ENCODE assay signal across 26 cellular contexts in genomic region chr6:132282696-132283095, GRCh38.
DNase-seq lines count a peak whose midpoint lies in the region; ATAC-seq and TF ChIP-seq lines count a peak whose summit lies in the region.
"Had no signal": no experiment of that assay in that cellular context is flagged by ENCODE, and none has a peak within 500 bp of the region (broad histone marks: within the 10 kb centered on the region; RNA-seq: fewer than 3 reads in every experiment).

No MANE protein-coding gene starts in this region.

- H3K9me3 ChIP-seq in SK-N-SH: peaks cover 5% of the 10 kb centered on the region
- H3K9me3 ChIP-seq in neural progenitor cell (ENCODE audit: low read depth): no peaks in the 10 kb centered on the region
- H3K9me3 ChIP-seq: BE2C, BLaER1 had no signal

- no peaks in the 10 kb centered on the region for H3K4me1 Mint-ChIP-seq in neural progenitor cell
- peaks cover 2% of the 10 kb centered on the region for H3K4me1 Mint-ChIP-seq in activated CD8-positive, alpha-beta memory T cell treated with anti-CD3 and anti-CD28 coated beads, Interleukin-2, amount 10 ng/mL, durations not matched to agents 7 days and 5 days
- H3K4me1 Mint-ChIP-seq: CD14-positive monocyte; CD4-positive, CD25-positive, alpha-beta regulatory T cell had no signal

- H3K27ac ChIP-seq in SK-N-SH (ENCODE audit: low read depth in 2 of 2, low read length in 1 of 2) (no peak overlapping the region), neural progenitor cell (no peak overlapping the region)
- H3K27ac ChIP-seq: 22Rv1, BLaER1 had no signal

- WGBS in SK-N-SH (ENCODE audit: low lambda C conversion rate): 29% methylated on average over 7 of the region's 7 CpGs

- no peak overlapping the region for H3K4me3 ChIP-seq in SK-N-SH (ENCODE audit: low read depth in 2 of 2, low read length in 1 of 2)
- no peak overlapping the region for H3K4me3 ChIP-seq in neural progenitor cell
- H3K4me3 ChIP-seq: BLaER1, GM12878 had no signal

- H3K9me2 ChIP-seq in SK-N-SH: no peaks in the 10 kb centered on the region

- DNase-seq in SK-N-SH (no peak), SW480 (ENCODE audit: low spot score) (peak; percentile 50), astrocyte of the hippocampus (ENCODE audit: low read depth, low spot score) (peak; percentile 66), neural progenitor cell (ENCODE audit: low spot score) (no peak), HuH-7.5 (ENCODE audit: low spot score) (no peak), amniotic stem cell (lab: John Stamatoyannopoulos, UW) (no peak)
- DNase-seq in activated CD8-positive, alpha-beta memory T cell treated with anti-CD3 and anti-CD28 coated beads, Interleukin-2, amount 10 ng/mL, durations not matched to agents 7 days and 5 days: no peak
- DNase-seq: ACHN; BE2C; C1 segment of cervical spinal cord; CD4-positive, alpha-beta memory T cell; CD4-positive, CD25-positive, alpha-beta regulatory T cell; CD8-positive, alpha-beta memory T cell; COR-L47; DMS 273 treated with DMSO at 0.1 percent for 48 hours; DMS153; DMS53; DMS79; DND-41; EL; GDM1 had no signal

- no peaks in the 10 kb centered on the region for H3K79me2 ChIP-seq in SK-N-SH (ENCODE audit: insufficient read depth)
- H3K79me2 ChIP-seq in neural progenitor cell (ENCODE audit: low read depth): no peaks in the 10 kb centered on the region

- H3K27ac Mint-ChIP-seq in neural progenitor cell: no peak overlapping the region
- no peak overlapping the region for H3K27ac Mint-ChIP-seq in activated CD8-positive, alpha-beta memory T cell treated with anti-CD3 and anti-CD28 coated beads, Interleukin-2, amount 10 ng/mL, durations not matched to agents 7 days and 5 days
- H3K27ac Mint-ChIP-seq: CD14-positive monocyte; CD4-positive, alpha-beta memory T cell; CD4-positive, CD25-positive, alpha-beta regulatory T cell; CD8-positive, alpha-beta memory T cell had no signal

- TF ChIP-seq CTCF in SK-N-SH (IDR thresholded peaks at IDR 0.05) (no peak), neural progenitor cell (IDR thresholded peaks at IDR 0.05) (no peak)

- H3K4me2 ChIP-seq in SK-N-SH (no peak overlapping the region), neural progenitor cell (no peak overlapping the region)
- H3K4me2 ChIP-seq: BLaER1 had no signal

- H3K9me3 Mint-ChIP-seq in neural progenitor cell: no peaks in the 10 kb centered on the region
- no peaks in the 10 kb centered on the region for H3K9me3 Mint-ChIP-seq in activated CD8-positive, alpha-beta memory T cell treated with anti-CD3 and anti-CD28 coated beads, Interleukin-2, amount 10 ng/mL, durations not matched to agents 7 days and 5 days (ENCODE audit: low read depth)
- H3K9me3 Mint-ChIP-seq: CD14-positive monocyte; CD4-positive, alpha-beta memory T cell; CD4-positive, CD25-positive, alpha-beta regulatory T cell had no signal

- H3K27me3 ChIP-seq in SK-N-SH (ENCODE audit: insufficient read depth): peaks cover 4% of the 10 kb centered on the region
- no peaks in the 10 kb centered on the region for H3K27me3 ChIP-seq in neural progenitor cell
- H3K27me3 ChIP-seq: BE2C, BLaER1 had no signal

- H3K36me3 Mint-ChIP-seq in neural progenitor cell: no peaks in the 10 kb centered on the region
- H3K36me3 Mint-ChIP-seq in activated CD8-positive, alpha-beta memory T cell treated with anti-CD3 and anti-CD28 coated beads, Interleukin-2, amount 10 ng/mL, durations not matched to agents 7 days and 5 days: no peaks in the 10 kb centered on the region
- H3K36me3 Mint-ChIP-seq: CD14-positive monocyte; CD4-positive, alpha-beta memory T cell; CD4-positive, CD25-positive, alpha-beta regulatory T cell; CD8-positive, alpha-beta memory T cell had no signal

- no peak for TF ChIP-seq RAD21 in SK-N-SH (IDR thresholded peaks at IDR 0.05; ENCODE audit: low read length)

- H3K36me3 ChIP-seq in SK-N-SH (replicated peaks in 1 of 2; ENCODE audit: control insufficient read depth in 1 of 2, insufficient read depth in 2 of 2, low read length in 1 of 2) (no peaks in the 10 kb centered on the region), neural progenitor cell (no peaks in the 10 kb centered on the region)
- H3K36me3 ChIP-seq: BE2C, BLaER1 had no signal

- no peaks in the 10 kb centered on the region for H3K27me3 Mint-ChIP-seq in neural progenitor cell (ENCODE audit: insufficient read depth, low read depth)
- peaks cover 26% of the 10 kb centered on the region for H3K27me3 Mint-ChIP-seq in activated CD8-positive, alpha-beta memory T cell treated with anti-CD3 and anti-CD28 coated beads, Interleukin-2, amount 10 ng/mL, durations not matched to agents 7 days and 5 days

- CTCF ChIA-PET in SK-N-SH (lab: Yijun Ruan, JAX): interaction anchor here (0.9 to 1.9 kb wide), 3 partner anchors 9 to 202 kb away, joined by 3 to 10 read pairs (median 3); no protein-coding TSS in a partner anchor
- CTCF ChIA-PET in activated CD8-positive, alpha-beta memory T cell treated with anti-CD3 and anti-CD28 coated beads, Interleukin-2, amount 10 ng/mL, durations not matched to agents 7 days and 5 days (lab: Charles Lee): interaction anchor here (0.9 kb wide), 1 partner anchor 11 kb away, joined by 3 read pairs; no protein-coding TSS in a partner anchor

- no peaks in the 10 kb centered on the region for H3F3A ChIP-seq in SK-N-SH (replicated peaks; ENCODE audit: insufficient read depth)
- no peaks in the 10 kb centered on the region for H3F3A ChIP-seq in neural progenitor cell (ENCODE audit: low read depth)

- ATAC-seq in SK-N-SH treated with all-trans-retinoic acid at 6 μM for 48 hours: no peak
- no peak for ATAC-seq in activated CD8-positive, alpha-beta memory T cell treated with anti-CD3 and anti-CD28 coated beads, Interleukin-2, amount 10 ng/mL, durations not matched to agents 7 days and 5 days
- ATAC-seq: GM12878 had no signal

- no peak overlapping the region for H3K4me3 Mint-ChIP-seq in neural progenitor cell
- no peak overlapping the region for H3K4me3 Mint-ChIP-seq in activated CD8-positive, alpha-beta memory T cell treated with anti-CD3 and anti-CD28 coated beads, Interleukin-2, amount 10 ng/mL, durations not matched to agents 7 days and 5 days
- H3K4me3 Mint-ChIP-seq: CD14-positive monocyte; CD4-positive, alpha-beta memory T cell; CD4-positive, CD25-positive, alpha-beta regulatory T cell; CD8-positive, alpha-beta memory T cell had no signal

- POLR2A ChIA-PET in SK-N-SH (lab: Yijun Ruan, JAX): no interaction called here

- H2AFZ ChIP-seq in SK-N-SH (ENCODE audit: low read depth) (peak overlapping the region; percentile 27; the same call in 1 of the 2 replicates), neural progenitor cell (replicated peaks) (peak overlapping the region; percentile 21)

- H3K9ac ChIP-seq in SK-N-SH (no peak overlapping the region), neural progenitor cell (no peak overlapping the region)
- H3K9ac ChIP-seq: BLaER1 had no signal

- H3K4me1 ChIP-seq in SK-N-SH (ENCODE audit: control insufficient read depth in 1 of 2, insufficient read depth in 2 of 2, low read depth in 1 of 2, low read length in 1 of 2) (no peaks in the 10 kb centered on the region; a peak in 1 of 4 replicates), neural progenitor cell (peaks cover 5% of the 10 kb centered on the region)
- H3K4me1 ChIP-seq: BLaER1 had no signal

- H4K20me1 ChIP-seq in SK-N-SH (ENCODE audit: insufficient read depth) (no peaks in the 10 kb centered on the region), neural progenitor cell (ENCODE audit: low read depth) (no peaks in the 10 kb centered on the region)
- H4K20me1 ChIP-seq: BLaER1 had no signal

- no peak for TF ChIP-seq EP300 in SK-N-SH (IDR thresholded peaks at IDR 0.05; ENCODE audit: borderline replicate concordance in 1 of 2, low read depth in 1 of 2, low read length in 1 of 2)

TF ChIP-seq in SK-N-SH, 30 proteins besides CTCF, POLR2A, EP300 and RAD21 (continues in another document):
- no peak for TF ChIP-seq FOXM1 (IDR thresholded peaks at IDR 0.05; ENCODE audit: low read depth)
- TF ChIP-seq GABPA (IDR thresholded peaks at IDR 0.05; ENCODE audit: low read depth): no peak
- no peak for TF ChIP-seq JUND (IDR thresholded peaks at IDR 0.05)
- TF ChIP-seq ZBTB33 (IDR thresholded peaks at IDR 0.05; ENCODE audit: borderline replicate concordance, low read depth): no peak
- TF ChIP-seq POLR2AphosphoS5 (IDR thresholded peaks at IDR 0.05; ENCODE audit: low read depth, low read length): no peak

TF ChIP-seq in SK-N-SH treated with all-trans-retinoic acid at 6 μM for 48 hours, 23 proteins besides CTCF, POLR2A, EP300 and RAD21 (continues in another document):
- no peak for TF ChIP-seq OSR1 (CRISPR knock-in tag; IDR thresholded peaks at IDR 0.05)
- TF ChIP-seq, protein P1, sequence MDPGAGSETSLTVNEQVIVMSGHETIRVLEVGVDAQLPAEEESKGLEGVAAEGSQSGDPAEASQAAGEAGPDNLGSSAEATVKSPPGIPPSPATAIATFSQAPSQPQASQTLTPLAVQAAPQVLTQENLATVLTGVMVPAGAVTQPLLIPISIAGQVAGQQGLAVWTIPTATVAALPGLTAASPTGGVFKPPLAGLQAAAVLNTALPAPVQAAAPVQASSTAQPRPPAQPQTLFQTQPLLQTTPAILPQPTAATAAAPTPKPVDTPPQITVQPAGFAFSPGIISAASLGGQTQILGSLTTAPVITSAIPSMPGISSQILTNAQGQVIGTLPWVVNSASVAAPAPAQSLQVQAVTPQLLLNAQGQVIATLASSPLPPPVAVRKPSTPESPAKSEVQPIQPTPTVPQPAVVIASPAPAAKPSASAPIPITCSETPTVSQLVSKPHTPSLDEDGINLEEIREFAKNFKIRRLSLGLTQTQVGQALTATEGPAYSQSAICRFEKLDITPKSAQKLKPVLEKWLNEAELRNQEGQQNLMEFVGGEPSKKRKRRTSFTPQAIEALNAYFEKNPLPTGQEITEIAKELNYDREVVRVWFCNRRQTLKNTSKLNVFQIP (CRISPR knock-in tag; IDR thresholded peaks at IDR 0.05; ENCODE audit: borderline replicate concordance, low read depth): no peak
- no peak for TF ChIP-seq ZFP3 (CRISPR knock-in tag; IDR thresholded peaks at IDR 0.05)
- TF ChIP-seq BACH2 (CRISPR knock-in tag; IDR thresholded peaks at IDR 0.05; ENCODE audit: borderline replicate concordance): no peak
- TF ChIP-seq CREB5 (CRISPR knock-in tag; IDR thresholded peaks at IDR 0.05; ENCODE audit: low read depth): no peak
- TF ChIP-seq ZC3H10 (CRISPR knock-in tag; IDR thresholded peaks at IDR 0.05): no peak
- no peak for TF ChIP-seq ZFP30 (CRISPR knock-in tag; IDR thresholded peaks at IDR 0.05)
- TF ChIP-seq ISL1 (CRISPR knock-in tag; IDR thresholded peaks at IDR 0.05): no peak
- no peak for TF ChIP-seq ZNF565 (CRISPR knock-in tag; conservative IDR thresholded peaks at IDR 0.05; ENCODE audit: low read depth)
- no peak for TF ChIP-seq ZNF8 (CRISPR knock-in tag; IDR thresholded peaks at IDR 0.05)

Comparison
In these comparisons a context has a peak if more than half of its experiments do, and no peak if none do; other contexts are left out.
1. DNase-seq: peak in SW480 (single experiment) and astrocyte of the hippocampus (single experiment); none in SK-N-SH (single experiment), neural progenitor cell (single experiment), HuH-7.5 (single experiment), amniotic stem cell (single experiment) and activated CD8-positive, alpha-beta memory T cell treated with anti-CD3 and anti-CD28 coated beads, Interleukin-2, amount 10 ng/mL, durations not matched to agents 7 days and 5 days (single experiment).